9 cellular contexts compared by ENCODE assay signal in the genomic region with DNA sequence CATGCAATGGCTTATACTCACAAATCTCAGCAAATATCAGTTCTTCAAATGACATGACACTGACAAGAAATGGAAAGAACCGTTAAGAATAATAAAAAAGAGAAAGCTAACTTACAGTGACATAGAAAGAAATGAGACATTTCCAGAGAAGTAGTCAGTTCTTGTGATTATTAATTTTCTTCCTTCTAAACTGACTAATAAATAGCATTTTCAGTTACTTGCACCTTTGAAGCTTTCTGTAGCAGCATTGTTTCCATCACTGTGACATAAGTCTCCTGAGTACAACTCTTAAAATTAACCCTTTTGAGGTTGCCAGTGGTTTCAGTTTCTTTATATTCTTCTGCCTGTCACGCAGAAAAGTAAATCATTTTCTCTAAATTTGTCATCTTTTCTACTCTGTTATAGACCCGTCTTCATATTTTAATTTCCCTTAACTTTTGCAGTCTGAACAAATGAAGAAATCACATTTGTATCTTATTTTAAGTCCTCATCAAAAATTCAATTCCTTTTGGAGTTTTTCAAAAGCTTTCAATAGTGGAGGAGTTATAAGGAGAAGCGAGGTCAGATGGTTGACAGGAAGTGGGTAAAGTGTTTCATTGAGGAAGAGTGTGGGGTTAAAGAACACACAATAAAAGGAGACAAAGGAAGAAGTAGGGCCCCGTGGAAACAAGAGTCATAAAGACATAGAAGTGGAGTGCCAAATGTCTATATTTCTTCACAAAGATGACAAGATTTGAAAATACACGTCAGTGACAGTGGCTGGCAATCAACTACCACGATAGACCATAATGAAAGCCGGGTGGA. TPM values are rescaled to one million over a fixed set of nuclear protein-coding genes. Genes with fewer than 3 reads are reported as not detected.
A peak's percentile ranks its signal among the peaks of the same experiment; 100 is the strongest.
DNase-seq lines count a peak whose midpoint lies in the region; ATAC-seq, FAIRE-seq and TF ChIP-seq lines count a peak whose summit lies in the region.
"Had no signal": no experiment of that assay in that cellular context is flagged by ENCODE, and none has a peak within 500 bp of the region (broad histone marks: within the 10 kb centered on the region; RNA-seq: fewer than 3 reads in every experiment).

No MANE protein-coding gene starts in this region.

- H3K27ac ChIP-seq in adrenal gland: no peak overlapping the region
- no peak overlapping the region for H3K27ac ChIP-seq in stomach

- no peaks in the 10 kb centered on the region for H3K36me3 ChIP-seq in adrenal gland (replicated peaks in 1 of 2)
- H3K36me3 ChIP-seq in stomach: no peaks in the 10 kb centered on the region

- TF ChIP-seq CTCF in adrenal gland (IDR thresholded peaks at IDR 0.05) (no peak), stomach (IDR thresholded peaks at IDR 0.05) (no peak)

- H3K4me1 ChIP-seq in adrenal gland (replicated peaks in 1 of 2): no peaks in the 10 kb centered on the region
- H3K4me1 ChIP-seq in stomach: no peaks in the 10 kb centered on the region

- WGBS in adrenal gland, 4 donors: 66 to 71% (median 68%) methylated on average over 8 of the region's 8 CpGs
- 64 to 72% (median 70%) methylated on average over 8 of the region's 8 CpGs for WGBS in stomach, 5 donors

- peak; percentile 69 for FAIRE-seq in GM12892 (lab: Jason Lieb, UNC)
- FAIRE-seq: H1 had no signal

- 0 out of 2 replicates have a peak, but pooled peaks have one; percentile 32 for TF ChIP-seq POLR2A in GM12892 (IDR thresholded peaks at IDR 0.05; ENCODE audit: low read depth, low read length)
- TF ChIP-seq POLR2A in adrenal gland (IDR thresholded peaks at IDR 0.05): no peak
- no peak for TF ChIP-seq POLR2A in stomach (IDR thresholded peaks at IDR 0.05)

- ATAC-seq in GM21360 (IDR thresholded peaks at IDR 0.05; ENCODE audit: unreplicated experiment) (peak; percentile 94), HG03439 (IDR thresholded peaks at IDR 0.05; ENCODE audit: unreplicated experiment) (peak; percentile 95)

- H3K27me3 ChIP-seq in adrenal gland (no peaks in the 10 kb centered on the region), stomach (no peaks in the 10 kb centered on the region)

- DNase-seq in GM12892 (ENCODE audit: insufficient read length) (no peak), adrenal gland (no peak), stomach (no peak), HT-29 (ENCODE audit: low spot score) (no peak), superior temporal gyrus (ENCODE audit: extremely low spot score) (no peak)
- DNase-seq in activated naive CD8-positive, alpha-beta T cell treated with anti-CD3 and anti-CD28 coated beads, Interleukin-2, amount 50 U/mL, for 16 hours (ENCODE audit: low read depth, low spot score): peak; percentile 2

- no peaks in the 10 kb centered on the region for H3K9me3 ChIP-seq in adrenal gland (replicated peaks in 1 of 3)
- no peaks in the 10 kb centered on the region for H3K9me3 ChIP-seq in stomach

- intact Hi-C loops in adrenal gland (cut with DNase I) (no loop called here), stomach (cut with DNase I; ENCODE audit: low total_unique reads) (no loop called here)

- TF ChIP-seq EP300 in stomach (IDR thresholded peaks at IDR 0.05): no peak

- H3K4me3 ChIP-seq in adrenal gland (no peak overlapping the region), stomach (no peak overlapping the region)

RNA-seq across cellular contexts. Expression of a gene that starts 57.9 kb away (rescaled TPM):
- polyA plus RNA-seq in GM12892 (2012; ENCODE audit: missing spikeins): 20.1 TPM
- total RNA-seq in adrenal gland: 10 to 100 TPM; 24.9 to 41.9 (median 28.3) TPM
- polyA plus RNA-seq in adrenal gland: 10 to 100 TPM; 11.3 to 26.0 (median 17.3) TPM
- 10 to 100 TPM in 3 of 5 donors, 1 to 10 TPM in 2; 5.8 to 54.0 (median 14.3) TPM for total RNA-seq in stomach
- 10 to 100 TPM in 1 of 3 donors, 1 to 10 TPM in 2; 3.7 to 11.6 (median 8.4) TPM for polyA plus RNA-seq in stomach
- total RNA-seq in HT-29 (2014; rRNA removed; shearing (Covaris generic)): not detected in 2 replicates
